ENCODE assay signal across 1 cellular context in genomic region chr1:212432706-212433576, GRCh38.
TF ChIP-seq lines count a peak whose summit lies in the region.

Gene NENF, plus strand, starts transcription at chr1:212432920. Its CDS starts 24 bp downstream, at chr1:212432944.

TF ChIP-seq in HEK293, 187 proteins besides CTCF, POLR2A, EP300 and RAD21 (continued from another document and continues in another):
- no peak; the same call in 1 of the 2 replicates for TF ChIP-seq PRDM10 (tag by site-specific recombination; IDR thresholded peaks at IDR 0.05)
- TF ChIP-seq ZNF449 (tag by site-specific recombination; IDR thresholded peaks at IDR 0.05) = peak; percentile 58; the same call in 1 of the 2 replicates
- no peak for TF ChIP-seq PRDM6 (tag by site-specific recombination; IDR thresholded peaks at IDR 0.05)
- 0 out of 2 replicates have a peak, but pooled peaks have one; percentile 21 for TF ChIP-seq KLF9 (tag by site-specific recombination; IDR thresholded peaks at IDR 0.05; ENCODE audit: low read depth)
- TF ChIP-seq ZBTB8A (tag by site-specific recombination; IDR thresholded peaks at IDR 0.05) = peak; percentile 99
- TF ChIP-seq ZIC2 (tag by site-specific recombination; IDR thresholded peaks at IDR 0.05) = no peak
- TF ChIP-seq KLF17 (tag by site-specific recombination; IDR thresholded peaks at IDR 0.05) = no peak
- TF ChIP-seq ZNF776 (tag by site-specific recombination; IDR thresholded peaks at IDR 0.05; ENCODE audit: borderline replicate concordance) = no peak
- no peak for TF ChIP-seq OVOL3 (tag by site-specific recombination; IDR thresholded peaks at IDR 0.05)
- no peak for TF ChIP-seq ZNF214 (tag by site-specific recombination; IDR thresholded peaks at IDR 0.05; ENCODE audit: borderline replicate concordance)
- TF ChIP-seq ZNF549 (tag by site-specific recombination; IDR thresholded peaks at IDR 0.05) = no peak
- no peak for TF ChIP-seq ZNF155 (tag by site-specific recombination; IDR thresholded peaks at IDR 0.05)
- TF ChIP-seq IKZF3 (tag by site-specific recombination; IDR thresholded peaks at IDR 0.05) = peak; percentile 93
- no peak for TF ChIP-seq ZNF239 (tag by site-specific recombination; IDR thresholded peaks at IDR 0.05)
- no peak for TF ChIP-seq ZNF354C (tag by site-specific recombination; IDR thresholded peaks at IDR 0.05; ENCODE audit: borderline replicate concordance, low read depth)
- TF ChIP-seq ZNF266 (tag by site-specific recombination; IDR thresholded peaks at IDR 0.05; ENCODE audit: low read depth) = no peak
- TF ChIP-seq ZNF157 (tag by site-specific recombination; IDR thresholded peaks at IDR 0.05) = no peak
- no peak for TF ChIP-seq ZNF514 (tag by site-specific recombination; IDR thresholded peaks at IDR 0.05)
- no peak for TF ChIP-seq ZNF121 (tag by site-specific recombination; IDR thresholded peaks at IDR 0.05)
- peak; percentile 53 for TF ChIP-seq KLF1 (tag by site-specific recombination; IDR thresholded peaks at IDR 0.05)
- no peak for TF ChIP-seq ZNF792 (tag by site-specific recombination; IDR thresholded peaks at IDR 0.05)
- no peak for TF ChIP-seq ZSCAN18 (tag by site-specific recombination; IDR thresholded peaks at IDR 0.05)
- TF ChIP-seq TSHZ1 (tag by site-specific recombination; IDR thresholded peaks at IDR 0.05; ENCODE audit: borderline replicate concordance) = no peak
- TF ChIP-seq SALL2 (tag by site-specific recombination; IDR thresholded peaks at IDR 0.05; ENCODE audit: borderline replicate concordance) = no peak
- no peak for TF ChIP-seq FEZF1 (tag by site-specific recombination; IDR thresholded peaks at IDR 0.05)
- TF ChIP-seq ZNF391 (tag by site-specific recombination; IDR thresholded peaks at IDR 0.05; ENCODE audit: borderline replicate concordance, low read depth) = no peak
- TF ChIP-seq ZNF785 (tag by site-specific recombination; IDR thresholded peaks at IDR 0.05) = no peak
- no peak for TF ChIP-seq ZNF555 (tag by site-specific recombination; conservative IDR thresholded peaks at IDR 0.05)
- no peak for TF ChIP-seq ZNF366 (tag by site-specific recombination; conservative IDR thresholded peaks at IDR 0.05)
- no peak for TF ChIP-seq ZSCAN4 (tag by site-specific recombination; IDR thresholded peaks at IDR 0.05)
- TF ChIP-seq SCRT1 (tag by site-specific recombination; IDR thresholded peaks at IDR 0.05; ENCODE audit: borderline replicate concordance) = no peak
- no peak for TF ChIP-seq ZSCAN5A (tag by site-specific recombination; IDR thresholded peaks at IDR 0.05)
- TF ChIP-seq ZNF664 (tag by site-specific recombination; IDR thresholded peaks at IDR 0.05) = no peak
- TF ChIP-seq ZNF677 (tag by site-specific recombination; IDR thresholded peaks at IDR 0.05) = no peak
- TF ChIP-seq ZNF398 (tag by site-specific recombination; IDR thresholded peaks at IDR 0.05) = peak; percentile 31; the same call in 1 of the 2 replicates
- no peak for TF ChIP-seq ZSCAN23 (tag by site-specific recombination; IDR thresholded peaks at IDR 0.05)
- TF ChIP-seq ZNF223 (tag by site-specific recombination; IDR thresholded peaks at IDR 0.05) = no peak
- no peak for TF ChIP-seq ZNF202 (tag by site-specific recombination; IDR thresholded peaks at IDR 0.05; ENCODE audit: borderline replicate concordance)
- TF ChIP-seq ZNF660 (tag by site-specific recombination; IDR thresholded peaks at IDR 0.05) = no peak; the same call in 1 of the 2 replicates
- no peak for TF ChIP-seq ZNF132 (tag by site-specific recombination; IDR thresholded peaks at IDR 0.05; ENCODE audit: borderline replicate concordance)
- no peak for TF ChIP-seq TRIM28 (IDR thresholded peaks at IDR 0.05; ENCODE audit: borderline replicate concordance, low read length)
- no peak for TF ChIP-seq HIC1 (tag by site-specific recombination; IDR thresholded peaks at IDR 0.05)
- TF ChIP-seq ZNF37A (tag by site-specific recombination; IDR thresholded peaks at IDR 0.05) = no peak
